In genomic region chr7:123424463-123424862, GRCh38 we compare ENCODE assay signal across 10 cellular contexts.
"Had no signal": no experiment of that assay in that cellular context is flagged by ENCODE, and none has a peak within 500 bp of the region (broad histone marks: within the 10 kb centered on the region; RNA-seq: fewer than 3 reads in every experiment).

No MANE protein-coding gene starts in this region.

- H3K9me3 ChIP-seq: HAP-1 had no signal

- DNase-seq: GM23248, GOT3, H7, H9, HCEC 1CT, HFFc6 had no signal

- H3K4me3 ChIP-seq: GM23248, GM23338, HAP-1 had no signal

- H3K4me1 ChIP-seq: HAP-1 had no signal

- H3K4me2 ChIP-seq: GM23338 had no signal

- FAIRE-seq: H54 had no signal

- H2AFZ ChIP-seq: GM23248, GM23338 had no signal

- H3K9ac ChIP-seq: GM23248 had no signal

- ATAC-seq: GM23338, HCT116 had no signal

- H3K27ac ChIP-seq: GM23248 had no signal

- H3K36me3 ChIP-seq: HAP-1 had no signal
